Comparison of ENCODE assay signal across 9 cellular contexts in the genomic region with DNA sequence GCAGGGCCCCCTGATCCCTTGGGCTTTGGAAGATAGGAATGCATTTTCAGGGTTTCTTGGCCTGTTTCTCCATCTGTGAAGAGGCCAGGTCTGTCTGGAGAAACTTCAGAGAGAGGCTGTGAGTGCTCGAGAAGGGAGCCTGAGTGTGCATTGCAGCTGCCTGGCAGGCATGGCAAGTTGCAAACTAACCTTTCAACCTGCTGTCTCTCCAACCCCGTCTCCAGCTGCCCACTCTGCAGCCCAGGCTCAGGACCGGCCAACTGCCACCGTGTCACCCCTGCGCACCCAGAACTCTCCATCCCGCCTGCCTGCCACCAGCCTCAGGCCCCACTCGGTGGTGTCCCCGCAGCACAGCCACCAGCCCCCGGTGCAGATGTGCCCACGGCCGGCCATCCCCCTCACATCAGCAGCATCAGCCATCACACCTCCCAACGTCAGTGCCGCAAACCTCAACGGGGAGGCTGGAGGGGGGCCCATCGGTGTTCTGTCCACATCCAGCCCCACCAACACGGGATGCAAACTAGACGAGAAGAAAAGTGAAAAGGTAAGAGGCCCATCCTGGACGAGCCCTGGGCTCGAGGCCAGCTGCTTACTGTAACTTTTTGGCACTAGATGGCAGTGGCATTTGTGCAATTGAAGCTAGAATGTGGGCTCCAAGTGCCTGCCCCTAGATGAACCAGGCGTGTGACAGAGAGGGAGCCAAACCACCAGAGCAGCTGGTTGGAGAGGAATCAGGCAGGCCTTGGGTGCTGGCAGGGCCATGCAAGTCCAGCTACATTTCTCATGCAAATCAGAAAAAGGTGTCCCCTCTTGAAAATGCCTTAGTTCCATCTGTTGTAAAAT.
DNase-seq lines count a peak whose midpoint lies in the region; ATAC-seq and TF ChIP-seq lines count a peak whose summit lies in the region.
"Had no signal": no experiment of that assay in that cellular context is flagged by ENCODE, and none has a peak within 500 bp of the region (broad histone marks: within the 10 kb centered on the region; RNA-seq: fewer than 3 reads in every experiment).

No MANE protein-coding gene starts in this region.

- CTCF ChIA-PET in activated naive CD4-positive, alpha-beta T cell treated with anti-CD3 and anti-CD28 coated beads, Interleukin-2, amount 10 ng/mL, durations not matched to agents 7 days and 5 days (lab: Charles Lee) = interaction anchor here (0.8 kb wide), 1 partner anchor 21 kb away, joined by 3 read pairs; no protein-coding TSS in a partner anchor

- no peak overlapping the region for H3K4me3 ChIP-seq in Jurkat, Clone E6-1 (ENCODE audit: low read length)
- no peak overlapping the region for H3K4me3 ChIP-seq in heart right ventricle

- ATAC-seq in heart right ventricle = peak; percentile 77 to 96 (median 89)
- ATAC-seq in natural killer cell = no peak

- in situ Hi-C loops in SK-MEL-5 (cut with HindIII; ENCODE audit: low pct_unique_long_range_greater_than_20kb, low sequenced_read_pairs) = no loop called here

- H3K36me3 ChIP-seq in heart right ventricle = peaks cover 0 to 11% (median 0%) of the 10 kb centered on the region in 9 donors

- peaks cover 0 to 28% (median 18%) of the 10 kb centered on the region in 9 donors for H3K4me1 ChIP-seq in heart right ventricle

- peak; percentile 6 for DNase-seq in Jurkat, Clone E6-1 (ENCODE audit: low read depth, low spot score)
- DNase-seq in SK-MEL-5 (ENCODE audit: low read depth, low spot score) (peak; percentile 19), heart right ventricle (peak; percentile 45 to 71), activated gamma-delta T cell (lab: John Stamatoyannopoulos, UW) (no peak), natural killer cell (no peak), NCI-H2107 (lab: John Stamatoyannopoulos, UW) (no peak)
- no peak for DNase-seq in activated naive CD4-positive, alpha-beta T cell treated with anti-CD3 and anti-CD28 coated beads, Interleukin-2, amount 10 ng/mL, durations not matched to agents 7 days and 5 days
- DNase-seq: cortex of kidney had no signal

- H3K27me3 ChIP-seq in heart right ventricle = no peaks in the 10 kb centered on the region

- H3K27ac Mint-ChIP-seq in natural killer cell = no peak overlapping the region
- H3K27ac Mint-ChIP-seq in activated naive CD4-positive, alpha-beta T cell treated with anti-CD3 and anti-CD28 coated beads, Interleukin-2, amount 10 ng/mL, durations not matched to agents 7 days and 5 days = no peak overlapping the region

- H3K9me3 Mint-ChIP-seq in natural killer cell = peaks cover 9 to 10% of the 10 kb centered on the region in 2 donors
- peaks cover 9% of the 10 kb centered on the region for H3K9me3 Mint-ChIP-seq in activated naive CD4-positive, alpha-beta T cell treated with anti-CD3 and anti-CD28 coated beads, Interleukin-2, amount 10 ng/mL, durations not matched to agents 7 days and 5 days

- WGBS in heart right ventricle, 2 donors = 65 to 72% methylated on average over 20 of the region's 20 CpGs

- H3K27ac ChIP-seq in heart right ventricle = peak overlapping the region in 6 of 10 donors; percentile 7 to 56 (median 39)
- H3K27ac ChIP-seq in temporal lobe (ENCODE audit: low read depth, low read length) = peak overlapping the region; percentile 13

- no peak overlapping the region for H3K4me3 Mint-ChIP-seq in natural killer cell
- H3K4me3 Mint-ChIP-seq in activated naive CD4-positive, alpha-beta T cell treated with anti-CD3 and anti-CD28 coated beads, Interleukin-2, amount 10 ng/mL, durations not matched to agents 7 days and 5 days = no peak overlapping the region

- peaks cover 0 to 7% of the 10 kb centered on the region in 2 donors for H3K27me3 Mint-ChIP-seq in natural killer cell (ENCODE audit: low read depth in 2 of 2)
- H3K27me3 Mint-ChIP-seq in activated naive CD4-positive, alpha-beta T cell treated with anti-CD3 and anti-CD28 coated beads, Interleukin-2, amount 10 ng/mL, durations not matched to agents 7 days and 5 days = peaks cover 4% of the 10 kb centered on the region

- intact Hi-C loops in heart right ventricle (cut with DNase I) = loop anchor here in 2 of 10 donors (10.0 kb wide), 1 partner anchor 46 kb away; no protein-coding TSS in a partner anchor
- intact Hi-C loops in natural killer cell (cut with micrococcal nuclease) = no loop called here

- peaks cover 0 to 12% (median 3%) of the 10 kb centered on the region in 11 donors for H3K9me3 ChIP-seq in heart right ventricle

- H3K4me1 Mint-ChIP-seq in natural killer cell = peaks cover 7 to 9% of the 10 kb centered on the region in 2 donors
- H3K4me1 Mint-ChIP-seq in activated naive CD4-positive, alpha-beta T cell treated with anti-CD3 and anti-CD28 coated beads, Interleukin-2, amount 10 ng/mL, durations not matched to agents 7 days and 5 days = no peaks in the 10 kb centered on the region

- TF ChIP-seq CTCF in heart right ventricle (IDR thresholded peaks at IDR 0.05) (peak in 4 of 9 donors; percentile 18 to 47 (median 36)), natural killer cell (IDR thresholded peaks at IDR 0.05) (no peak)

- peaks cover 12% of the 10 kb centered on the region for H3K36me3 Mint-ChIP-seq in natural killer cell
- H3K36me3 Mint-ChIP-seq in activated naive CD4-positive, alpha-beta T cell treated with anti-CD3 and anti-CD28 coated beads, Interleukin-2, amount 10 ng/mL, durations not matched to agents 7 days and 5 days = no peaks in the 10 kb centered on the region

Comparison
In these comparisons a context has a peak if more than half of its experiments do, and no peak if none do; other contexts are left out.
1. DNase-seq: peak in Jurkat, Clone E6-1 (single experiment), SK-MEL-5 (single experiment) and heart right ventricle (2 of 2); none in activated gamma-delta T cell (single experiment), natural killer cell (single experiment), NCI-H2107 (single experiment) and activated naive CD4-positive, alpha-beta T cell treated with anti-CD3 and anti-CD28 coated beads, Interleukin-2, amount 10 ng/mL, durations not matched to agents 7 days and 5 days (single experiment).
2. ATAC-seq: peak in heart right ventricle (8 of 8); none in natural killer cell (0 of 3).